Comparison of ENCODE assay signal across 23 cellular contexts in the genomic region with DNA sequence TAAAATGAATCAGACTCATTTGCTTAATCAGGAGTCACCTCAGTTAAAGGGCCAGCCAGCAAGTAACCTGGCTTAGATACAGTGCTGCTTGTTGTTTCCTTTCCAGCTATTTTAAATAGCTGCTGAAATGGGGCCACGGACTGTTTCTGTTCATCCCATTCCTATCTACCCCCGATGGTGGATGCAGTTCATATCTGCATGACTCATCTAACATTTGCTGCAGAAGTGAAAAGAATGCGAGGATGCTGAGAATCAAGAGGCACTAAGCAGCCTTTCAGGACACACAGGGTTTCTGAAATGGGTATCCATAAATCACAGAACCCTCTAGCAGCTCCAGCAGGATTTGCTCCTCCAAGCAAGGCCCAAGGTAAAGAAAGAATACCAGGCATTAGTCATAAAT.
DNase-seq lines count a peak whose midpoint lies in the region; ATAC-seq, FAIRE-seq and TF ChIP-seq lines count a peak whose summit lies in the region.
"Had no signal": no experiment of that assay in that cellular context is flagged by ENCODE, and none has a peak within 500 bp of the region (broad histone marks: within the 10 kb centered on the region; RNA-seq: fewer than 3 reads in every experiment).

No MANE protein-coding gene starts in this region.

- no peaks in the 10 kb centered on the region for H3K9me2 ChIP-seq in OCI-LY7 (ENCODE audit: insufficient read depth, low read length)

- H3K9me3 ChIP-seq in astrocyte (ENCODE audit: insufficient read depth, low read depth, low read length) (no peaks in the 10 kb centered on the region), OCI-LY7 (ENCODE audit: low read length) (no peaks in the 10 kb centered on the region)
- H3K9me3 ChIP-seq: Caco-2, lower lobe of right lung had no signal

- H3K27ac Mint-ChIP-seq in astrocyte (ENCODE audit: unreplicated experiment) (no peak overlapping the region), type B pancreatic cell (no peak overlapping the region)
- H3K27ac Mint-ChIP-seq: activated CD8-positive, alpha-beta memory T cell treated with anti-CD3 and anti-CD28 coated beads, Interleukin-2, amount 10 ng/mL, durations not matched to agents 7 days and 5 days; nephron progenitor cell had no signal

- H3K9me3 Mint-ChIP-seq in astrocyte (ENCODE audit: unreplicated experiment) (no peaks in the 10 kb centered on the region), type B pancreatic cell (peaks cover 9% of the 10 kb centered on the region)

- peaks cover 9% of the 10 kb centered on the region for H3K4me1 ChIP-seq in astrocyte (ENCODE audit: insufficient read depth, low read length)
- H3K4me1 ChIP-seq in OCI-LY7 (ENCODE audit: insufficient read depth, low read length, poor library complexity, severe bottlenecking): no peaks in the 10 kb centered on the region
- H3K4me1 ChIP-seq: Caco-2, lower lobe of right lung had no signal

- ATAC-seq in GM19023 (IDR thresholded peaks at IDR 0.05; ENCODE audit: unreplicated experiment): no peak
- ATAC-seq: activated CD8-positive, alpha-beta memory T cell treated with anti-CD3 and anti-CD28 coated beads, Interleukin-2, amount 10 ng/mL, durations not matched to agents 7 days and 5 days; K562; lower lobe of right lung had no signal

- DNase-seq in EL (peak; percentile 27), astrocyte (ENCODE audit: low read depth) (peak; percentile 59), iris pigment epithelial cell (ENCODE audit: low read depth) (peak; percentile 73), urothelium cell line (ENCODE audit: low spot score) (no peak), type B pancreatic cell (ENCODE audit: extremely low spot score, unreplicated experiment) (no peak), OCI-LY7 (ENCODE audit: low spot score) (no peak)
- DNase-seq: activated CD4-positive, CD25-positive, alpha-beta regulatory T cell; activated CD8-positive, alpha-beta memory T cell treated with anti-CD3 and anti-CD28 coated beads, Interleukin-2, amount 10 ng/mL, durations not matched to agents 7 days and 5 days; activated naive CD4-positive, alpha-beta T cell treated with Interleukin-2 at 50 U/mL for 16 hours; Caco-2; effector CD8-positive, alpha-beta T cell; lower lobe of right lung; NCI-H1092 treated with DMSO at 0.1 percent for 48 hours; NCI-H2171; nephron progenitor cell; retina; stimulated activated CD4-positive, alpha-beta T cell treated with anti-CD3 and anti-CD28 coated beads, Interleukin-1b, Interleukin-23, amount 100 ng/mL, for 48 hours; substantia nigra had no signal

- no peaks in the 10 kb centered on the region for H4K20me1 ChIP-seq in astrocyte (ENCODE audit: insufficient read depth, low read length)
- no peaks in the 10 kb centered on the region for H4K20me1 ChIP-seq in OCI-LY7 (ENCODE audit: insufficient read depth, low read length)

- H3K27me3 ChIP-seq in astrocyte (ENCODE audit: insufficient read depth, low read length): no peaks in the 10 kb centered on the region

- H3K4me3 ChIP-seq in astrocyte (ENCODE audit: insufficient read depth, low read depth, low read length) (no peak overlapping the region), OCI-LY7 (ENCODE audit: low read depth, low read length, poor library complexity, severe bottlenecking) (no peak overlapping the region)
- H3K4me3 ChIP-seq: K562, lower lobe of right lung had no signal

- no peaks in the 10 kb centered on the region for H3K36me3 ChIP-seq in astrocyte (ENCODE audit: insufficient read depth, low read length)
- no peaks in the 10 kb centered on the region for H3K36me3 ChIP-seq in OCI-LY7 (ENCODE audit: insufficient read depth, low read length)
- H3K36me3 ChIP-seq: lower lobe of right lung had no signal

- peak overlapping the region; percentile 35 for H3K4me2 ChIP-seq in astrocyte (ENCODE audit: low read length)
- no peak overlapping the region for H3K4me2 ChIP-seq in OCI-LY7 (ENCODE audit: low read length)

- no peak overlapping the region for H3K4me3 Mint-ChIP-seq in astrocyte (ENCODE audit: unreplicated experiment)
- no peak overlapping the region for H3K4me3 Mint-ChIP-seq in type B pancreatic cell
- H3K4me3 Mint-ChIP-seq: activated CD8-positive, alpha-beta memory T cell treated with anti-CD3 and anti-CD28 coated beads, Interleukin-2, amount 10 ng/mL, durations not matched to agents 7 days and 5 days; nephron progenitor cell had no signal

- H3K27me3 Mint-ChIP-seq in astrocyte (ENCODE audit: low read depth, unreplicated experiment) (peaks cover 2% of the 10 kb centered on the region), type B pancreatic cell (no peaks in the 10 kb centered on the region)
- H3K27me3 Mint-ChIP-seq: activated CD8-positive, alpha-beta memory T cell treated with anti-CD3 and anti-CD28 coated beads, Interleukin-2, amount 10 ng/mL, durations not matched to agents 7 days and 5 days had no signal

- H2AFZ ChIP-seq in astrocyte (ENCODE audit: low read depth, low read length): no peak overlapping the region
- H2AFZ ChIP-seq in OCI-LY7 (ENCODE audit: low read length): no peak overlapping the region

- H3K36me3 Mint-ChIP-seq in astrocyte (ENCODE audit: low read depth, unreplicated experiment): peaks cover 2% of the 10 kb centered on the region
- H3K36me3 Mint-ChIP-seq in type B pancreatic cell: no peaks in the 10 kb centered on the region

- BruUV-seq in OCI-LY7 (replicated peaks; lab: Mats Ljungman, UMichigan): no TSS peak

- TF ChIP-seq CTCF in astrocyte (IDR thresholded peaks at IDR 0.05; ENCODE audit: insufficient read depth, low read depth, low read length) (no peak), type B pancreatic cell (conservative IDR thresholded peaks at IDR 0.05) (no peak), OCI-LY7 (conservative IDR thresholded peaks at IDR 0.05; ENCODE audit: low read length) (no peak)

- no peak overlapping the region for H3K9ac ChIP-seq in astrocyte (ENCODE audit: low read length)

- no peak overlapping the region for H3K27ac ChIP-seq in astrocyte (ENCODE audit: low read depth, low read length)
- H3K27ac ChIP-seq in OCI-LY7 (ENCODE audit: low read depth, low read length, poor library complexity, severe bottlenecking): no peak overlapping the region
- H3K27ac ChIP-seq: lower lobe of right lung had no signal

- no peaks in the 10 kb centered on the region for H3K79me2 ChIP-seq in astrocyte (ENCODE audit: insufficient read depth, low read length)
- H3K79me2 ChIP-seq in OCI-LY7 (ENCODE audit: insufficient read depth, low read depth, low read length): no peaks in the 10 kb centered on the region

- FAIRE-seq in astrocyte (lab: Jason Lieb, UNC) (peak; percentile 59), urothelium cell line (lab: Jason Lieb, UNC) (peak; percentile 40)
- FAIRE-seq: bronchial epithelial cell, frontal cortex, K562, RCC 7860 had no signal

- POLR2A ChIA-PET in OCI-LY7 (lab: Charles Lee): no interaction called here

- intact Hi-C loops in OCI-LY7 (cut with micrococcal nuclease; ENCODE audit: unreplicated experiment): loop anchor here (5.0 kb wide), 1 partner anchor 38 kb away; no protein-coding TSS in a partner anchor

- CTCF ChIA-PET in OCI-LY7 (lab: Charles Lee; ENCODE audit: unreplicated experiment): no interaction called here

- H3K4me1 Mint-ChIP-seq in astrocyte (ENCODE audit: low read depth, unreplicated experiment): peaks cover 4% of the 10 kb centered on the region
- peaks cover 4% of the 10 kb centered on the region for H3K4me1 Mint-ChIP-seq in type B pancreatic cell (ENCODE audit: unreplicated experiment)

Comparison
In these comparisons a context has a peak if more than half of its experiments do, and no peak if none do; other contexts are left out.
1. DNase-seq: peak in EL (single experiment), astrocyte (single experiment) and iris pigment epithelial cell (single experiment); none in urothelium cell line (single experiment), type B pancreatic cell (single experiment) and OCI-LY7 (single experiment).